Comparison of ENCODE assay signal across 7 cellular contexts in genomic region chrX:85004255-85004654, GRCh38. TPM values are rescaled to one million over a fixed set of nuclear protein-coding genes. Genes with fewer than 3 reads are reported as not detected.
DNase-seq lines count a peak whose midpoint lies in the region; ATAC-seq, FAIRE-seq and TF ChIP-seq lines count a peak whose summit lies in the region.

No MANE protein-coding gene starts in this region.

- H2AFZ ChIP-seq in K562 (ENCODE audit: low read depth, low read length) = peak overlapping the region; percentile 93

- FAIRE-seq in K562 (lab: Jason Lieb, UNC) = peak; percentile 26

- no peak for TF ChIP-seq POLR2A in K562 (conservative IDR thresholded peaks at IDR 0.05)

- peaks cover 16% of the 10 kb centered on the region for H3K79me2 ChIP-seq in K562 (ENCODE audit: control insufficient read depth, insufficient read depth, low read length)

- H3K4me3 Mint-ChIP-seq in IgD-negative memory B cell (peak overlapping the region; percentile 85 to 95 (median 94)), type B pancreatic cell (peak overlapping the region; percentile 90)

- peak; percentile 1 for ATAC-seq in GM19043 (IDR thresholded peaks at IDR 0.05; ENCODE audit: low read depth, unreplicated experiment)
- peak; percentile 47 for ATAC-seq in K562

- H3K27me3 ChIP-seq in K562 (ENCODE audit: control insufficient read depth in 2 of 2, insufficient read depth in 2 of 2, low read length in 2 of 2) = no peaks in the 10 kb centered on the region
- H3K27me3 ChIP-seq in liver (ENCODE audit: control insufficient read depth in 4 of 4, insufficient read depth in 4 of 4, low read length in 3 of 4) = no peaks in the 10 kb centered on the region

- POLR2A ChIA-PET in K562 (lab: Yijun Ruan, JAX) = interaction anchor here (0.6 kb wide), 1 partner anchor 43 kb away, joined by 4 read pairs; no protein-coding TSS in a partner anchor

- H3K27ac ChIP-seq in K562 (ENCODE audit: extremely low read depth, low read depth, low read length) (peak overlapping the region; percentile 82), liver (ENCODE audit: low read depth in 1 of 2, low read length in 2 of 2) (peak overlapping the region; percentile 68 to 74)

- H3K9me3 ChIP-seq in K562 (replicated peaks; ENCODE audit: control insufficient read depth, insufficient read depth, low read depth, low read length) (no peaks in the 10 kb centered on the region), liver (ENCODE audit: control insufficient read depth in 4 of 4, low read length in 3 of 4) (peaks cover 0 to 4% (median 0%) of the 10 kb centered on the region in 4 donors)

- DNase-seq in K562 (ENCODE audit: extremely low read depth in 1 of 4, low spot score in 3 of 4) (peak in 1 of 4 experiments; percentile 18), type B pancreatic cell (ENCODE audit: extremely low spot score, unreplicated experiment) (no peak), NCI-H187 treated with DMSO at 0.1 percent for 48 hours (lab: John Stamatoyannopoulos, UW) (no peak), cerebellum (ENCODE audit: low spot score) (no peak)

- TF ChIP-seq EP300 in K562 (IDR thresholded peaks at IDR 0.05; ENCODE audit: low read length) = no peak

- WGBS in K562 (ENCODE audit: insufficient coverage, low coverage, missing lambda C conversion rate) = 3% methylated on average over 11 of the region's 11 CpGs
- 10% methylated on average over 11 of the region's 11 CpGs for WGBS in liver

- peak overlapping the region; percentile 94 for H3K4me2 ChIP-seq in K562 (ENCODE audit: insufficient read depth, low read length)

- no peaks in the 10 kb centered on the region for H3K36me3 ChIP-seq in K562 (ENCODE audit: control insufficient read depth, insufficient read depth, low read length)
- H3K36me3 ChIP-seq in liver (ENCODE audit: control insufficient read depth in 4 of 4, insufficient read depth in 3 of 4, low read depth in 1 of 4, low read length in 3 of 4) = no peaks in the 10 kb centered on the region

- BruUV-seq in K562 (replicated peaks; lab: Mats Ljungman, UMichigan) = no TSS peak

- H3K4me1 ChIP-seq in K562 (replicated peaks in 1 of 2; ENCODE audit: control insufficient read depth in 2 of 2, insufficient read depth in 2 of 2, low read length in 2 of 2) (no peaks in the 10 kb centered on the region; a peak in 1 of 5 replicates), liver (ENCODE audit: control insufficient read depth in 4 of 4, insufficient read depth in 4 of 4, low read length in 3 of 4) (peaks cover 0 to 5% (median 3%) of the 10 kb centered on the region in 4 donors)

- no peak for TF ChIP-seq RAD21 in K562 (CRISPR knock-in tag; conservative IDR thresholded peaks at IDR 0.05 in 1 of 2, IDR thresholded peaks at IDR 0.05 in 1 of 2)
- TF ChIP-seq RAD21 in liver (IDR thresholded peaks at IDR 0.05) = no peak

- CTCF ChIA-PET in K562 (lab: Yijun Ruan, JAX; ENCODE audit: low intra/inter-chr PET ratio) = no interaction called here

- H3K9ac ChIP-seq in K562 (ENCODE audit: insufficient read depth in 1 of 2, low read depth in 2 of 2, low read length in 2 of 2) (peak overlapping the region; percentile 86 to 87; a peak in 3 of 4 replicates), liver (ENCODE audit: low read depth in 1 of 2, low read length in 2 of 2) (peak overlapping the region; percentile 26 to 49)

- no peaks in the 10 kb centered on the region for H4K20me1 ChIP-seq in K562 (replicated peaks; ENCODE audit: control insufficient read depth, insufficient read depth, low read length)

- TF ChIP-seq CTCF in K562 (IDR thresholded peaks at IDR 0.05 in 2 of 3, conservative IDR thresholded peaks at IDR 0.05 in 1 of 3; ENCODE audit: insufficient read depth in 2 of 3, low read depth in 1 of 3, low read length in 3 of 3) (no peak), liver (IDR thresholded peaks at IDR 0.05; ENCODE audit: low read depth, low read length, missing input control) (no peak), type B pancreatic cell (conservative IDR thresholded peaks at IDR 0.05) (no peak)

- H3K9me1 ChIP-seq in K562 (ENCODE audit: control insufficient read depth, insufficient read depth, low read length) = no peaks in the 10 kb centered on the region

- H3K9me3 Mint-ChIP-seq in IgD-negative memory B cell (no peaks in the 10 kb centered on the region), type B pancreatic cell (no peaks in the 10 kb centered on the region)

- H3K4me1 Mint-ChIP-seq in IgD-negative memory B cell = peaks cover 0 to 12% (median 8%) of the 10 kb centered on the region in 3 donors
- H3K4me1 Mint-ChIP-seq in type B pancreatic cell (ENCODE audit: unreplicated experiment) = no peaks in the 10 kb centered on the region

- intact Hi-C loops in K562 (cut with micrococcal nuclease) = no loop called here

- in situ Hi-C loops in K562 (cut with MboI) = no loop called here

- H3K27ac Mint-ChIP-seq in IgD-negative memory B cell (peak overlapping the region in 1 of 3 donors; percentile 79), type B pancreatic cell (peak overlapping the region; percentile 94)

- peaks cover 2% of the 10 kb centered on the region for H3K27me3 Mint-ChIP-seq in IgD-negative memory B cell
- no peaks in the 10 kb centered on the region for H3K27me3 Mint-ChIP-seq in type B pancreatic cell

- peak overlapping the region; percentile 80 for H3K4me3 ChIP-seq in K562
- peak overlapping the region; percentile 78 to 81 (median 79) for H3K4me3 ChIP-seq in liver (ENCODE audit: low read depth in 1 of 3, low read length in 3 of 3)

- peaks cover 1% of the 10 kb centered on the region for H3K36me3 Mint-ChIP-seq in IgD-negative memory B cell
- H3K36me3 Mint-ChIP-seq in type B pancreatic cell = peaks cover 5% of the 10 kb centered on the region

TF ChIP-seq in K562, 482 proteins besides CTCF, POLR2A, EP300 and RAD21:
- no peak for TF ChIP-seq MBD2 (IDR thresholded peaks at IDR 0.05; ENCODE audit: borderline replicate concordance, low read depth)

TF ChIP-seq in liver, 16 proteins besides CTCF, POLR2A, EP300 and RAD21:
- TF ChIP-seq SP1 (IDR thresholded peaks at IDR 0.05) = no peak
- TF ChIP-seq REST (IDR thresholded peaks at IDR 0.05) = no peak
- TF ChIP-seq EGR1 (IDR thresholded peaks at IDR 0.05; ENCODE audit: low read depth in 2 of 2) = no peak
- no peak for TF ChIP-seq HNF4A (conservative IDR thresholded peaks at IDR 0.05)
- no peak for TF ChIP-seq HNF4G (IDR thresholded peaks at IDR 0.05)
- no peak for TF ChIP-seq FOXA1 (IDR thresholded peaks at IDR 0.05)
- TF ChIP-seq MAX (IDR thresholded peaks at IDR 0.05) = no peak

RNA-seq across cellular contexts. Expression of gene APOOL, which starts 0.6 kb away (rescaled TPM):
- polyA plus RNA-seq in IgD-negative memory B cell (5.9 TPM), K562 (2011; rRNA removed) (6.5 and 9.4 TPM in 2 replicates), K562 (2014; fragmentation: Illumina TruSeq; extraction: Trizol) (12.8 and 13.8 TPM in 2 replicates), K562 (2014; fragmentation: Nextera tagmentation; extraction: Ambion mirVana) (10 to 100 TPM in 1 of 2 experiments, 1 to 10 TPM in 1; 7.4 to 10.2 TPM), K562 (2014; rRNA removed) (6.8 and 10.4 TPM in 2 replicates), liver (1 to 10 TPM; 7.5 to 9.3 TPM)
- 2.7 and 6.3 TPM in 2 replicates for total RNA-seq in K562 (2011; cell fraction: chromatin; rRNA removed; ENCODE audit: low replicate concordance)
- 1.7 and 1.8 TPM in 2 replicates for total RNA-seq in K562 (2011; cell fraction: nucleolus; rRNA removed)
- total RNA-seq in K562 (2011; cell fraction: nucleoplasm; rRNA removed) = 5.6 and 10.1 TPM in 2 replicates
- total RNA-seq in K562 (2014; rRNA removed) (4.2 and 4.6 TPM in 2 replicates), K562 (2014; rRNA removed; fragmentation: Illumina TruSeq; extraction: Trizol) (17.2 and 20.4 TPM in 2 replicates), K562 (2015; rRNA removed; fragmentation: Illumina TruSeq; extraction: Trizol) (13.1 and 13.6 TPM in 2 replicates), K562 (2021) (20.5 and 24.0 TPM in 2 replicates), liver (10 to 100 TPM; 12.0 to 12.1 TPM), type B pancreatic cell (ENCODE audit: low replicate concordance) (20.5 and 26.3 TPM in 2 replicates), cerebellum (10.2 TPM)
- polyA plus RNA-seq in K562 (2011; cell fraction: cytosol; rRNA removed) = 2.6 and 5.4 TPM in 2 replicates
- polyA plus RNA-seq in K562 (2011; cell fraction: nucleus; rRNA removed) = 3.1 and 3.4 TPM in 2 replicates
- 10.4 and 10.6 TPM in 2 replicates for polyA plus RNA-seq in K562 (2012)
- 16.7 and 17.5 TPM in 2 replicates for polyA minus RNA-seq in K562 (2011; rRNA and poly(A)+ RNA removed)
- polyA minus RNA-seq in K562 (2011; cell fraction: cytosol; rRNA and poly(A)+ RNA removed) = 6.4 and 9.0 TPM in 2 replicates
- 1.9 and 4.6 TPM in 2 replicates for polyA minus RNA-seq in K562 (2011; cell fraction: nucleus; rRNA and poly(A)+ RNA removed)
